Comparison of ENCODE assay signal across 20 cellular contexts in genomic region chr15:41861736-41862356, GRCh38.
"Had no signal": no experiment of that assay in that cellular context is flagged by ENCODE, and none has a peak within 500 bp of the region (broad histone marks: within the 10 kb centered on the region; RNA-seq: fewer than 3 reads in every experiment).

No MANE protein-coding gene starts in this region.

- DNase-seq: activated CD4-positive, alpha-beta T cell treated with anti-CD3 and anti-CD28 coated beads for 36 hours; activated CD4-positive, alpha-beta T cell treated with anti-CD3 and anti-CD28 coated beads, Interleukin-2, amount 50 U/mL, for 4 hours; activated gamma-delta T cell; activated naive CD4-positive, alpha-beta T cell treated with anti-CD3 and anti-CD28 coated beads, Interleukin-2, amount 50 U/mL, for 16 hours; activated naive CD8-positive, alpha-beta T cell treated with anti-CD3 and anti-CD28 coated beads, Interleukin-2, amount 50 U/mL, for 24 hours; activated T-cell treated with anti-CD3 and anti-CD28 coated beads for 4 hours; body of pancreas; foreskin fibroblast; left colon; nephron progenitor cell; small intestine; stimulated activated CD4-positive, alpha-beta T cell treated with anti-CD3 and anti-CD28 coated beads, Interleukin-2, amount 100 ng/mL, for 24 hours; stimulated activated naive B cell treated with anti-CD40 and anti-IgM and Interleukin-4, amounts not matched to agents 10 μg/mL and 1 μg/mL and 100 μg/mL, for 72 hours; transverse colon; uterus had no signal

- H3K9me3 ChIP-seq: body of pancreas, transverse colon, uterus had no signal

- H3K4me3 Mint-ChIP-seq: activated CD4-positive, alpha-beta T cell treated with anti-CD3 and anti-CD28 coated beads for 36 hours; activated naive CD8-positive, alpha-beta T cell treated with anti-CD3 and anti-CD28 coated beads, Interleukin-2, amount 50 U/mL, for 24 hours; memory B cell; nephron progenitor cell; stimulated activated naive B cell treated with anti-CD40 and anti-IgM and Interleukin-4, amounts not matched to agents 10 μg/mL and 1 μg/mL and 100 μg/mL, for 72 hours; WTC11 had no signal

- H3K4me3 ChIP-seq: body of pancreas, cardiac muscle cell, transverse colon, uterus had no signal

- H3K27me3 Mint-ChIP-seq: activated CD4-positive, alpha-beta T cell treated with anti-CD3 and anti-CD28 coated beads for 36 hours; activated naive CD8-positive, alpha-beta T cell treated with anti-CD3 and anti-CD28 coated beads, Interleukin-2, amount 50 U/mL, for 24 hours; stimulated activated naive B cell treated with anti-CD40 and anti-IgM and Interleukin-4, amounts not matched to agents 10 μg/mL and 1 μg/mL and 100 μg/mL, for 72 hours had no signal

- H3K27ac Mint-ChIP-seq: activated CD4-positive, alpha-beta T cell treated with anti-CD3 and anti-CD28 coated beads for 36 hours; activated naive CD8-positive, alpha-beta T cell treated with anti-CD3 and anti-CD28 coated beads, Interleukin-2, amount 50 U/mL, for 24 hours; memory B cell; stimulated activated naive B cell treated with anti-CD40 and anti-IgM and Interleukin-4, amounts not matched to agents 10 μg/mL and 1 μg/mL and 100 μg/mL, for 72 hours; WTC11 had no signal

- H3K36me3 ChIP-seq: cardiac muscle cell, transverse colon, uterus had no signal

- H3K4me1 ChIP-seq: body of pancreas, uterus had no signal

- H3K9me3 Mint-ChIP-seq: activated naive CD8-positive, alpha-beta T cell treated with anti-CD3 and anti-CD28 coated beads, Interleukin-2, amount 50 U/mL, for 24 hours; memory B cell; nephron progenitor cell; stimulated activated naive B cell treated with anti-CD40 and anti-IgM and Interleukin-4, amounts not matched to agents 10 μg/mL and 1 μg/mL and 100 μg/mL, for 72 hours; WTC11 had no signal

- H3K27me3 ChIP-seq: body of pancreas, cardiac muscle cell, transverse colon, uterus had no signal

- H3K36me3 Mint-ChIP-seq: memory B cell; stimulated activated naive B cell treated with anti-CD40 and anti-IgM and Interleukin-4, amounts not matched to agents 10 μg/mL and 1 μg/mL and 100 μg/mL, for 72 hours; WTC11 had no signal

- ATAC-seq: activated CD4-positive, alpha-beta T cell treated with anti-CD3 and anti-CD28 coated beads for 36 hours; activated naive CD8-positive, alpha-beta T cell treated with anti-CD3 and anti-CD28 coated beads, Interleukin-2, amount 50 U/mL, for 24 hours; body of pancreas; sciatic nerve; stimulated activated naive B cell treated with anti-CD40 and anti-IgM and Interleukin-4, amounts not matched to agents 10 μg/mL and 1 μg/mL and 100 μg/mL, for 72 hours had no signal

- H3K4me1 Mint-ChIP-seq: memory B cell had no signal

- FAIRE-seq: keratinocyte, small intestine had no signal

- H3K27ac ChIP-seq: body of pancreas, cardiac muscle cell, transverse colon, uterus had no signal
